ENCODE assay signal across 18 cellular contexts in the genomic region with DNA sequence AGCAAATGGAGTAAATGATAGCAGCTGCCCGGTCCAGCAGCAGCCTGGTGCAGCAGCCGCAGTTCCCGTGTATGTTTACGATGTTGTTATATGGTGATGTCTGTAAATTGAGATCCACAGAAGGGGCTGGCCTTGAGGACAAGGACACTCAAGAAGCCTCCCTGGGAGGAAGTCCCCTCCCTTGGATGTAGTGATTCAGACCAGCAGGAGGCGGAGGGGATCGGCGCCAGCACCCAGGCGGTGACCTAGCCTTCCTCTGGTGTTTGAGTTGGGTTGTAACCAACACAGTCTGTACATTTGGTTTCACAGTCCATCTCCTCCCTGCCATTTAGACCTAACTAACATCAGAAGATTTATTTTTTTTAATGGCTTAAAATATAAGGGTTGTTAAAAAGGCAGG.
DNase-seq lines count a peak whose midpoint lies in the region; ATAC-seq, FAIRE-seq and TF ChIP-seq lines count a peak whose summit lies in the region.
"Had no signal": no experiment of that assay in that cellular context is flagged by ENCODE, and none has a peak within 500 bp of the region (broad histone marks: within the 10 kb centered on the region; RNA-seq: fewer than 3 reads in every experiment).

No MANE protein-coding gene starts in this region.

- ATAC-seq in upper lobe of right lung: no peak
- ATAC-seq in GM19035 (IDR thresholded peaks at IDR 0.05; ENCODE audit: unreplicated experiment): no peak
- ATAC-seq in HG03097 (IDR thresholded peaks at IDR 0.05; ENCODE audit: low FRiP score, unreplicated experiment): no peak
- ATAC-seq: activated T-cell treated with anti-CD3 and anti-CD28 coated beads, Interleukin-2, amount 50 U/mL, for 4 hours had no signal

- no peaks in the 10 kb centered on the region for H3K27me3 Mint-ChIP-seq in neural crest cell (ENCODE audit: low read depth)

- intact Hi-C loops in upper lobe of right lung (cut with DNase I): loop anchor here (10.0 kb wide), 1 partner anchor 58 kb away; no protein-coding TSS in a partner anchor

- H3K9me3 Mint-ChIP-seq in neural crest cell: no peaks in the 10 kb centered on the region
- H3K9me3 Mint-ChIP-seq: activated T-cell treated with anti-CD3 and anti-CD28 coated beads, Interleukin-2, amount 50 U/mL, for 4 hours; T-helper 2 cell treated with Interferon-gamma antibody and Interleukin-4, amounts not matched to agents 5 μg/mL and 100 μg/mL, for 36 hours had no signal

- H3K9me3 ChIP-seq in upper lobe of right lung: no peaks in the 10 kb centered on the region
- H3K9me3 ChIP-seq: esophagus muscularis mucosa had no signal

- H3K36me3 Mint-ChIP-seq in neural crest cell (ENCODE audit: low read depth): no peaks in the 10 kb centered on the region

- no peak overlapping the region for H3K4me3 Mint-ChIP-seq in neural crest cell
- H3K4me3 Mint-ChIP-seq: activated T-cell treated with anti-CD3 and anti-CD28 coated beads, Interleukin-2, amount 50 U/mL, for 4 hours; T-helper 2 cell treated with Interferon-gamma antibody and Interleukin-4, amounts not matched to agents 5 μg/mL and 100 μg/mL, for 36 hours had no signal

- TF ChIP-seq CTCF in AG04449 (IDR thresholded peaks at IDR 0.05; ENCODE audit: insufficient read depth, low read length, missing control alignments) (peak; percentile 31), LNCaP clone FGC (IDR thresholded peaks at IDR 0.05; ENCODE audit: control insufficient read depth, extremely low read depth, insufficient read depth) (peak; percentile 40), bronchial epithelial cell (IDR thresholded peaks at IDR 0.05; ENCODE audit: insufficient read depth, low read length, severe bottlenecking) (no peak), neural crest cell (conservative IDR thresholded peaks at IDR 0.05) (no peak), upper lobe of right lung (IDR thresholded peaks at IDR 0.05) (no peak)

- CTCF ChIA-PET in AG04449 (lab: Yijun Ruan, JAX): interaction anchor here (1.2 to 1.6 kb wide), 2 partner anchors 15 to 17 kb away, joined by 3 to 4 read pairs; no protein-coding TSS in a partner anchor

- H3K27ac ChIP-seq in upper lobe of right lung: no peak overlapping the region
- H3K27ac ChIP-seq: esophagus muscularis mucosa had no signal

- peaks cover 13% of the 10 kb centered on the region for H3K4me1 Mint-ChIP-seq in neural crest cell

- no peaks in the 10 kb centered on the region for H3K27me3 ChIP-seq in bronchial epithelial cell (ENCODE audit: control insufficient read depth, insufficient read depth, low read length)
- H3K27me3 ChIP-seq in upper lobe of right lung: no peaks in the 10 kb centered on the region

- POLR2A ChIA-PET in AG04449 (lab: Yijun Ruan, JAX): no interaction called here

- peak overlapping the region; percentile 35 for H3K27ac Mint-ChIP-seq in neural crest cell (ENCODE audit: unreplicated experiment)
- H3K27ac Mint-ChIP-seq: T-helper 2 cell treated with Interferon-gamma antibody and Interleukin-4, amounts not matched to agents 5 μg/mL and 100 μg/mL, for 36 hours had no signal

- DNase-seq in AG04449 (ENCODE audit: low read depth, low spot score) (no peak), LNCaP clone FGC (ENCODE audit: low read depth) (peak; percentile 76), bronchial epithelial cell (ENCODE audit: low read depth) (no peak), neural crest cell (ENCODE audit: low read depth, low spot score) (no peak), upper lobe of right lung (no peak), HTR-8/SVneo (ENCODE audit: insufficient read length, low spot score) (no peak)
- DNase-seq: activated CD4-positive, alpha-beta T cell treated with anti-CD3 and anti-CD28 coated beads, Interleukin-2, amount 50 U/mL, for 1 hour; activated T-cell treated with anti-CD3 and anti-CD28 coated beads, Interleukin-2, amount 50 U/mL, for 4 hours; H7; KG1; NCI-H2081; SIG-M5; small intestine had no signal

- H3K4me1 ChIP-seq in upper lobe of right lung: no peaks in the 10 kb centered on the region
- H3K4me1 ChIP-seq: esophagus muscularis mucosa had no signal

- FAIRE-seq in bronchial epithelial cell (lab: Jason Lieb, UNC): peak; percentile 13
- FAIRE-seq in HTR-8/SVneo (lab: Jason Lieb, UNC): no peak
- FAIRE-seq: small intestine had no signal

- H3K36me3 ChIP-seq in bronchial epithelial cell (ENCODE audit: control insufficient read depth, insufficient read depth, low read length) (no peaks in the 10 kb centered on the region), upper lobe of right lung (no peaks in the 10 kb centered on the region)
- H3K36me3 ChIP-seq: esophagus muscularis mucosa had no signal

- H3K4me3 ChIP-seq in AG04449 (ENCODE audit: low read depth, low read length): no peak overlapping the region
- no peak overlapping the region for H3K4me3 ChIP-seq in LNCaP clone FGC (ENCODE audit: low read depth, low read length)
- no peak overlapping the region for H3K4me3 ChIP-seq in bronchial epithelial cell (ENCODE audit: low read depth, low read length)
- H3K4me3 ChIP-seq in upper lobe of right lung: no peak overlapping the region
- H3K4me3 ChIP-seq: esophagus muscularis mucosa, lung had no signal

Comparison
In these comparisons a context has a peak if more than half of its experiments do, and no peak if none do; other contexts are left out.
1. CTCF ChIP-seq: peak in AG04449 (single experiment) and LNCaP clone FGC (single experiment); none in bronchial epithelial cell (single experiment), neural crest cell (single experiment) and upper lobe of right lung (single experiment).